Comparison of ENCODE assay signal across 17 cellular contexts in genomic region chr7:106588576-106589494, GRCh38.
A peak's percentile ranks its signal among the peaks of the same experiment; 100 is the strongest.
DNase-seq lines count a peak whose midpoint lies in the region; ATAC-seq and TF ChIP-seq lines count a peak whose summit lies in the region.
"Had no signal": no experiment of that assay in that cellular context is flagged by ENCODE, and none has a peak within 500 bp of the region (broad histone marks: within the 10 kb centered on the region; RNA-seq: fewer than 3 reads in every experiment).

No MANE protein-coding gene starts in this region.

- no peak overlapping the region for H3K23ac ChIP-seq in mesenchymal stem cell (ENCODE audit: low read length in 2 of 2)

- TF ChIP-seq CTCF in GM23338 (conservative IDR thresholded peaks at IDR 0.05; ENCODE audit: low read depth in 2 of 2) (no peak), endodermal cell (conservative IDR thresholded peaks at IDR 0.05) (no peak), uterus (IDR thresholded peaks at IDR 0.05) (no peak), WERI-Rb-1 (IDR thresholded peaks at IDR 0.05; ENCODE audit: low read depth, low read length) (no peak)

- no peak overlapping the region for H3K18ac ChIP-seq in mesenchymal stem cell (ENCODE audit: low read depth in 1 of 2, low read length in 2 of 2)

- ATAC-seq in GM23338: no peak
- ATAC-seq in activated naive CD4-positive, alpha-beta T cell treated with anti-CD3 and anti-CD28 coated beads, Interleukin-2, amount 50 U/mL, for 72 hours: no peak
- ATAC-seq: CD8-positive, alpha-beta T cell had no signal

- H3K36me3 ChIP-seq in GM23338 (ENCODE audit: insufficient read depth) (no peaks in the 10 kb centered on the region), endodermal cell (ENCODE audit: control insufficient read depth, insufficient read depth, low read length) (no peaks in the 10 kb centered on the region), mesenchymal stem cell (ENCODE audit: control insufficient read depth in 1 of 2, insufficient read depth in 2 of 2, low read depth in 1 of 2, low read length in 2 of 2) (no peaks in the 10 kb centered on the region), uterus (no peaks in the 10 kb centered on the region), WERI-Rb-1 (no peaks in the 10 kb centered on the region)

- H3K9me3 ChIP-seq in endodermal cell (ENCODE audit: control insufficient read depth, low read length) (no peaks in the 10 kb centered on the region), mesenchymal stem cell (ENCODE audit: control insufficient read depth, low read length) (no peaks in the 10 kb centered on the region), uterus (no peaks in the 10 kb centered on the region), WERI-Rb-1 (ENCODE audit: severe bottlenecking) (no peaks in the 10 kb centered on the region)
- H3K9me3 ChIP-seq: SK-N-SH had no signal

- no peaks in the 10 kb centered on the region for H3F3A ChIP-seq in GM23338 (replicated peaks; ENCODE audit: low read depth)

- no peak overlapping the region for H3K4ac ChIP-seq in mesenchymal stem cell (ENCODE audit: low read depth in 1 of 2, low read length in 2 of 2)

- H4K91ac ChIP-seq in mesenchymal stem cell (ENCODE audit: low read length): no peak overlapping the region

- 94 to 98% methylated on average over 12 to 13 of the region's 13 CpGs for WGBS in endodermal cell (ENCODE audit: insufficient coverage in 1 of 2, insufficient read length in 1 of 2), 2 experiments
- WGBS in mesenchymal stem cell: 98% methylated on average over 13 of the region's 13 CpGs

- no peak overlapping the region for H2BK120ac ChIP-seq in mesenchymal stem cell (ENCODE audit: low read depth, low read length)

- H2BK12ac ChIP-seq in mesenchymal stem cell (ENCODE audit: low read length in 2 of 2): no peak overlapping the region

- no peaks in the 10 kb centered on the region for H3K27me3 Mint-ChIP-seq in GM23338 (ENCODE audit: insufficient read depth, low read depth, poor library complexity)
- peaks cover 4% of the 10 kb centered on the region for H3K27me3 Mint-ChIP-seq in endodermal cell (ENCODE audit: insufficient read depth)

- H3K9me2 ChIP-seq in GM23338 (ENCODE audit: insufficient read depth): peaks cover 7% of the 10 kb centered on the region
- H3K9me2 ChIP-seq: SK-N-SH had no signal

- H3K4me1 ChIP-seq in GM23338 (ENCODE audit: insufficient read depth) (no peaks in the 10 kb centered on the region), endodermal cell (ENCODE audit: control insufficient read depth, insufficient read depth, low read length) (peaks cover 11% of the 10 kb centered on the region), mesenchymal stem cell (ENCODE audit: control insufficient read depth, insufficient read depth, low read depth, low read length) (no peaks in the 10 kb centered on the region), uterus (no peaks in the 10 kb centered on the region)

- H3K4me3 Mint-ChIP-seq in GM23338 (no peak overlapping the region), endodermal cell (no peak overlapping the region)
- H3K4me3 Mint-ChIP-seq: CD8-positive, alpha-beta T cell; H9 had no signal

- H3K4me2 ChIP-seq in GM23338 (no peak overlapping the region), mesenchymal stem cell (ENCODE audit: low read length, poor library complexity, severe bottlenecking) (no peak overlapping the region)
- H3K4me2 ChIP-seq: SK-N-SH had no signal

- H3K27ac ChIP-seq in GM23338 (ENCODE audit: low read depth) (no peak overlapping the region), endodermal cell (ENCODE audit: low read depth, low read length) (no peak overlapping the region), mesenchymal stem cell (ENCODE audit: low read length, poor library complexity, severe bottlenecking) (no peak overlapping the region), uterus (no peak overlapping the region), WERI-Rb-1 (no peak overlapping the region)

- H4K20me1 ChIP-seq in GM23338 (replicated peaks; ENCODE audit: insufficient read depth): no peaks in the 10 kb centered on the region

- H4K8ac ChIP-seq in mesenchymal stem cell (ENCODE audit: low read length): no peak overlapping the region

- H2AFZ ChIP-seq in GM23338 (peak overlapping the region; percentile 83; the same call in 1 of the 2 replicates), mesenchymal stem cell (ENCODE audit: low read depth, low read length) (no peak overlapping the region)

- peak overlapping the region; percentile 53 for H2BK15ac ChIP-seq in mesenchymal stem cell (ENCODE audit: low read depth, poor library complexity, severe bottlenecking)

- H3K36me3 Mint-ChIP-seq in GM23338 (ENCODE audit: low read depth) (no peaks in the 10 kb centered on the region; the same call in 2 of the 3 replicates), endodermal cell (ENCODE audit: low read depth) (no peaks in the 10 kb centered on the region)
- H3K36me3 Mint-ChIP-seq in activated naive CD4-positive, alpha-beta T cell treated with anti-CD3 and anti-CD28 coated beads, Interleukin-2, amount 50 U/mL, for 72 hours: peaks cover under 1 to 7% of the 10 kb centered on the region in 2 donors
- H3K36me3 Mint-ChIP-seq: CD8-positive, alpha-beta T cell had no signal

- intact Hi-C loops in uterus (cut with DNase I; ENCODE audit: low total_unique reads): no loop called here

- H3K14ac ChIP-seq in mesenchymal stem cell (ENCODE audit: low read length in 2 of 2): no peak overlapping the region

- H2BK5ac ChIP-seq in mesenchymal stem cell (ENCODE audit: low read depth, low read length, poor library complexity, severe bottlenecking): no peak overlapping the region

- no peaks in the 10 kb centered on the region for H3K79me2 ChIP-seq in GM23338 (replicated peaks; ENCODE audit: insufficient read depth)

- H3K27me3 ChIP-seq in GM23338 (ENCODE audit: insufficient read depth): no peaks in the 10 kb centered on the region
- H3K27me3 ChIP-seq in endodermal cell (ENCODE audit: control insufficient read depth, insufficient read depth, low read length, poor library complexity, severe bottlenecking): no peaks in the 10 kb centered on the region
- peaks cover 0 to 9% of the 10 kb centered on the region in 2 experiments for H3K27me3 ChIP-seq in mesenchymal stem cell (ENCODE audit: control insufficient read depth in 1 of 2, insufficient read depth in 1 of 2, low read length in 2 of 2)
- no peaks in the 10 kb centered on the region for H3K27me3 ChIP-seq in uterus
- H3K27me3 ChIP-seq in WERI-Rb-1 (ENCODE audit: insufficient read depth, low read depth, severe bottlenecking): no peaks in the 10 kb centered on the region

- no peaks in the 10 kb centered on the region for H3K79me1 ChIP-seq in mesenchymal stem cell (replicated peaks; ENCODE audit: low read length, poor library complexity, severe bottlenecking)

- no peak for TF ChIP-seq POLR2A in uterus (IDR thresholded peaks at IDR 0.05)

- DNase-seq in COR-L47 (lab: John Stamatoyannopoulos, UW) (peak; percentile 30), GM23338 (ENCODE audit: low spot score) (no peak), endodermal cell (no peak), mesenchymal stem cell (no peak), uterus (no peak), WERI-Rb-1 (no peak), NCI-H1105 (lab: John Stamatoyannopoulos, UW) (no peak)
- DNase-seq in activated naive CD4-positive, alpha-beta T cell treated with anti-CD3 and anti-CD28 coated beads, Interleukin-2, amount 50 U/mL, for 72 hours (ENCODE audit: low spot score in 2 of 2): no peak
- DNase-seq: CD8-positive, alpha-beta T cell; DMS 273 treated with DMSO at 0.1 percent for 48 hours; H9; NCI-H1436 treated with DMSO at 0.1 percent for 48 hours; NCI-H2171; NK-92 treated with Interleukin-12 subunit alpha and Interleukin-12 subunit beta, amount 100 ng/mL, for 24 hours; OCI-M1; SK-N-SH; T-helper 1 cell had no signal

- no peak overlapping the region for H3K9ac ChIP-seq in endodermal cell (ENCODE audit: extremely low read depth, low read length, poor library complexity, severe bottlenecking)
- no peak overlapping the region for H3K9ac ChIP-seq in mesenchymal stem cell (ENCODE audit: low read length)
- H3K9ac ChIP-seq: SK-N-SH had no signal

- H3K27ac Mint-ChIP-seq in GM23338 (no peak overlapping the region), endodermal cell (peak overlapping the region; percentile 59)
- no peak overlapping the region for H3K27ac Mint-ChIP-seq in activated naive CD4-positive, alpha-beta T cell treated with anti-CD3 and anti-CD28 coated beads, Interleukin-2, amount 50 U/mL, for 72 hours
- H3K27ac Mint-ChIP-seq: CD8-positive, alpha-beta T cell; H9 had no signal

- H3K9me3 Mint-ChIP-seq in GM23338: no peaks in the 10 kb centered on the region
- peaks cover 2% of the 10 kb centered on the region for H3K9me3 Mint-ChIP-seq in endodermal cell
- peaks cover 5% of the 10 kb centered on the region in 2 donors for H3K9me3 Mint-ChIP-seq in activated naive CD4-positive, alpha-beta T cell treated with anti-CD3 and anti-CD28 coated beads, Interleukin-2, amount 50 U/mL, for 72 hours
- H3K9me3 Mint-ChIP-seq: CD8-positive, alpha-beta T cell had no signal

- no peaks in the 10 kb centered on the region for H3K4me1 Mint-ChIP-seq in GM23338
- H3K4me1 Mint-ChIP-seq in endodermal cell: peaks cover 13% of the 10 kb centered on the region

- no peak overlapping the region for H2AK5ac ChIP-seq in mesenchymal stem cell (ENCODE audit: low read length, severe bottlenecking)

- H3K4me3 ChIP-seq in GM23338 (no peak overlapping the region), endodermal cell (ENCODE audit: low read length) (no peak overlapping the region), mesenchymal stem cell (ENCODE audit: insufficient read depth in 1 of 2, low read depth in 1 of 2, low read length in 2 of 2) (no peak overlapping the region), uterus (no peak overlapping the region), WERI-Rb-1 (ENCODE audit: low read depth, low read length) (no peak overlapping the region)

TF ChIP-seq in GM23338, 12 proteins besides CTCF, POLR2A, EP300 and RAD21 (continues in another document):
- TF ChIP-seq EZH2 (IDR thresholded peaks at IDR 0.05; ENCODE audit: low read depth, unreplicated experiment): no peak
- no peak for TF ChIP-seq CREB1 (CRISPR knock-in tag; IDR thresholded peaks at IDR 0.05; ENCODE audit: low read depth)
- TF ChIP-seq ZNF331 (CRISPR knock-in tag; IDR thresholded peaks at IDR 0.05; ENCODE audit: low read depth): no peak
- no peak for TF ChIP-seq NANOG (IDR thresholded peaks at IDR 0.05; ENCODE audit: borderline replicate concordance)
